Comparison of ENCODE assay signal across 8 cellular contexts in the genomic region with DNA sequence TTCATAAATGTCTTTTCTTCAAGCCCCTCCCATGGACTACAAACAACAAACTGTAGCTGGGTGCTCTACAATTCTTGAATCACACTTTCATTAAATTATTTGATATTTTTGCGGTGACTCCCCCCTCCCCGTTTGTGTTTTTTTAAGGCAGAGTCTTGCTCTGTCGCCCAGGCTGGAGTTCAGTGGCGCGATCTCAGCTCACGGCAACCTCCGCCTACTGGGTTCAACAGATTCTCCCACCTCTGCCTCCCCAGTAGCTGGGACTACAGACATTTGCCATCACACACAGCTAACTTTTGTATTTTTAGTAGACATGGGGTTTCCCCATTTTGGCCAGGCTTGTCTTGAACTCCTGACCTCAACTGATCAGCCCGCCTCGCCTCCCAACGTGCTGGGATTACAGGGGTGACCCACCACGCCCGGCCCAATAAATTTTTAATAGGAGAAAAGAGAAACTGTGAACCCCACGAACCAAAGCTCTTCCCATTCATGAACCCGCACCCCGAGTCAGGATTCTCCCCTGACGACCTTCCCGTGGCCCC. TPM values are rescaled to one million over a fixed set of nuclear protein-coding genes. Genes with fewer than 3 reads are reported as not detected.
DNase-seq lines count a peak whose midpoint lies in the region; ATAC-seq and TF ChIP-seq lines count a peak whose summit lies in the region.

No MANE protein-coding gene starts in this region.

- H3K4me1 Mint-ChIP-seq in CD14-positive monocyte (peaks cover 9% of the 10 kb centered on the region), nephron (no peaks in the 10 kb centered on the region)

- ATAC-seq in GM21447 (IDR thresholded peaks at IDR 0.05; ENCODE audit: unreplicated experiment) (no peak), HG02623 (IDR thresholded peaks at IDR 0.05; ENCODE audit: unreplicated experiment) (no peak), HG03457 (IDR thresholded peaks at IDR 0.05; ENCODE audit: unreplicated experiment) (no peak)

- H3K27me3 Mint-ChIP-seq in CD14-positive monocyte (ENCODE audit: low read depth in 3 of 3) = peaks cover 0 to 1% (median 0%) of the 10 kb centered on the region in 3 donors
- H3K27me3 Mint-ChIP-seq in nephron (ENCODE audit: low read depth) = no peaks in the 10 kb centered on the region

- H3K9ac ChIP-seq in colonic mucosa (ENCODE audit: low read depth in 2 of 2, low read length in 2 of 2) = peak overlapping the region; percentile 92 to 93

- DNase-seq in CD14-positive monocyte (ENCODE audit: low spot score) = no peak
- peak; percentile 13 for DNase-seq in MV-4-11 (lab: John Stamatoyannopoulos, UW)
- no peak for DNase-seq in colonic mucosa
- no peak for DNase-seq in NCI-H345 (lab: John Stamatoyannopoulos, UW)

- no peaks in the 10 kb centered on the region for H3K36me3 ChIP-seq in colonic mucosa

- no peaks in the 10 kb centered on the region for H3K4me1 ChIP-seq in colonic mucosa

- TF ChIP-seq CTCF in CD14-positive monocyte (IDR thresholded peaks at IDR 0.05) = no peak
- no peak for TF ChIP-seq CTCF in colonic mucosa (IDR thresholded peaks at IDR 0.05)
- no peak for TF ChIP-seq CTCF in nephron (IDR thresholded peaks at IDR 0.05; ENCODE audit: unreplicated experiment in 3 of 3)

- no peaks in the 10 kb centered on the region for H3K9me3 ChIP-seq in colonic mucosa

- peak overlapping the region; percentile 99 for H3K4me3 Mint-ChIP-seq in CD14-positive monocyte
- H3K4me3 Mint-ChIP-seq in nephron = peak overlapping the region; percentile 92 to 96 (median 94)

- intact Hi-C loops in CD14-positive monocyte (cut with micrococcal nuclease) = loop anchor here (2.0 to 5.0 kb wide), 5 partner anchors 44 to 154 kb away; a partner anchor contains a TSS
- intact Hi-C loops in colonic mucosa (cut with DNase I) = no loop called here

- H3K4me3 ChIP-seq in colonic mucosa = peak overlapping the region; percentile 70

- H3K27ac Mint-ChIP-seq in CD14-positive monocyte = peak overlapping the region; percentile 95 to 99 (median 98)
- H3K27ac Mint-ChIP-seq in nephron = peak overlapping the region; percentile 89 to 97 (median 96)

- H3K9me3 Mint-ChIP-seq in CD14-positive monocyte (peaks cover 37 to 96% (median 91%) of the 10 kb centered on the region in 7 donors), nephron (peaks cover 71% of the 10 kb centered on the region)

- peaks cover 29 to 45% of the 10 kb centered on the region in 2 donors for H3K36me3 Mint-ChIP-seq in CD14-positive monocyte
- H3K36me3 Mint-ChIP-seq in nephron (ENCODE audit: low read depth) = peaks cover 77% of the 10 kb centered on the region

- H3K27me3 ChIP-seq in colonic mucosa = no peaks in the 10 kb centered on the region

- H3K27ac ChIP-seq in colonic mucosa = peak overlapping the region; percentile 88

RNA-seq across cellular contexts. Expression of a gene that starts 0.7 kb away (rescaled TPM):
- polyA plus RNA-seq in CD14-positive monocyte = 1 to 10 TPM; 4.1 to 8.3 TPM
- 10 to 100 TPM; 15.3 to 18.7 TPM for total RNA-seq in colonic mucosa

RNA-seq across cellular contexts. Expression of a gene that starts 44.8 kb away (rescaled TPM):
- 1 to 10 TPM in 1 of 2 donors, under 1 TPM in 1; 0.45 to 1.5 TPM for polyA plus RNA-seq in CD14-positive monocyte
- total RNA-seq in colonic mucosa = 1 to 10 TPM; 8.0 to 9.0 TPM
